ENCODE assay signal across 22 cellular contexts in the genomic region with DNA sequence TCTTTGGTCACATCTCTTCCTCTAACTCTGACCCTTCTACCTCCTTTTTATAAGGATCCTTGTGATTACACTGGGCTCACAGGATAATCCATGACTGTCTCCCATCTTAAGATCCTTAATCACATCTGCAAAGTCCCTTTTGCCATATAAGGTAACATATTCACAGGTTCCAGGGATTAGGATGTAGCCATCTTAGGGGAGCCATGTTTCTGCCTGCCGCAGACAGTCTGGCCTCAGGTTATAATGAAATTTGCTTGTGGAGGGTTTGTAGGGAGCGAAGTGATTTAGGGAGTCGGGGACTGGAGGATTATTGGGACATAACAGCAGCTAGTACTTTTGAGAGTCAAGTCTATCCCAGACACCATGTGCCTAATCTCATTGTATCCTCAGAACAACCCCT. TPM values are rescaled to one million over a fixed set of nuclear protein-coding genes. Genes with fewer than 3 reads are reported as not detected.
"Had no signal": no experiment of that assay in that cellular context is flagged by ENCODE, and none has a peak within 500 bp of the region (broad histone marks: within the 10 kb centered on the region; RNA-seq: fewer than 3 reads in every experiment).

No MANE protein-coding gene starts in this region.

- H3K27ac ChIP-seq: cardiac muscle cell, esophagus muscularis mucosa, hepatocyte, neutrophil, parathyroid adenoma had no signal

- H3K27ac Mint-ChIP-seq: activated B cell treated with CpG ODN at 0.5 μM for 24 hours; activated naive CD8-positive, alpha-beta T cell; activated T-cell treated with anti-CD3 and anti-CD28 coated beads, Interleukin-2, amount 50 U/mL, for 72 hours; dendritic cell treated with granulocyte-macrophage colony-stimulating factor and Interleukin-4, amounts not matched to agents 40 ng/mL and 50 ng/mL, for 4 days; natural killer cell; stimulated activated naive CD8-positive, alpha-beta T cell treated with anti-CD3 and anti-CD28 coated beads, Interleukin-15, Interleukin-2, amounts not matched to agents 100 ng/mL and 50 ng/mL, for 24 hours had no signal

- H3K36me3 ChIP-seq: cardiac muscle cell, neutrophil had no signal

- ATAC-seq: activated T-cell treated with anti-CD3 and anti-CD28 coated beads, Interleukin-2, amount 50 U/mL, for 72 hours; natural killer cell had no signal

- H3K4me3 Mint-ChIP-seq: activated B cell treated with CpG ODN at 0.5 μM for 24 hours; activated naive CD8-positive, alpha-beta T cell; activated T-cell treated with anti-CD3 and anti-CD28 coated beads, Interleukin-2, amount 50 U/mL, for 72 hours; dendritic cell treated with granulocyte-macrophage colony-stimulating factor and Interleukin-4, amounts not matched to agents 40 ng/mL and 50 ng/mL, for 4 days; natural killer cell; stimulated activated naive CD8-positive, alpha-beta T cell treated with anti-CD3 and anti-CD28 coated beads, Interleukin-15, Interleukin-2, amounts not matched to agents 100 ng/mL and 50 ng/mL, for 24 hours had no signal

- H3K27me3 Mint-ChIP-seq: activated B cell treated with CpG ODN at 0.5 μM for 24 hours; activated naive CD8-positive, alpha-beta T cell; dendritic cell treated with granulocyte-macrophage colony-stimulating factor and Interleukin-4, amounts not matched to agents 40 ng/mL and 50 ng/mL, for 4 days; stimulated activated naive CD8-positive, alpha-beta T cell treated with anti-CD3 and anti-CD28 coated beads, Interleukin-15, Interleukin-2, amounts not matched to agents 100 ng/mL and 50 ng/mL, for 24 hours had no signal

- H3K9me3 Mint-ChIP-seq: activated B cell treated with CpG ODN at 0.5 μM for 24 hours; activated T-cell treated with anti-CD3 and anti-CD28 coated beads, Interleukin-2, amount 50 U/mL, for 72 hours; dendritic cell treated with granulocyte-macrophage colony-stimulating factor and Interleukin-4, amounts not matched to agents 40 ng/mL and 50 ng/mL, for 4 days; natural killer cell; stimulated activated naive CD8-positive, alpha-beta T cell treated with anti-CD3 and anti-CD28 coated beads, Interleukin-15, Interleukin-2, amounts not matched to agents 100 ng/mL and 50 ng/mL, for 24 hours had no signal

- DNase-seq: activated B cell treated with CpG ODN at 0.5 μM for 24 hours; activated CD4-positive, alpha-beta T cell treated with anti-CD3 and anti-CD28 coated beads for 4 hours; activated gamma-delta T cell; activated T-cell treated with anti-CD3 and anti-CD28 coated beads, Interleukin-2, amount 50 U/mL, for 72 hours; amygdala; effector CD8-positive, alpha-beta T cell; mesenchymal stem cell; natural killer cell; retina; stimulated activated CD4-positive, alpha-beta T cell treated with anti-CD3 and anti-CD28 coated beads, Interleukin-2, amount 100 ng/mL, for 24 hours; trophoblast cell had no signal

- H3K9me3 ChIP-seq: esophagus muscularis mucosa, neutrophil had no signal

- H3K27me3 ChIP-seq: cardiac muscle cell, esophagus muscularis mucosa, hepatocyte, neutrophil had no signal

- H3K36me3 Mint-ChIP-seq: natural killer cell had no signal

- H3K4me1 ChIP-seq: parathyroid adenoma had no signal

- H3K4me3 ChIP-seq: cardiac muscle cell, esophagus muscularis mucosa, hepatocyte had no signal

RNA-seq across cellular contexts. Expression of a gene that starts 51.5 kb away (rescaled TPM):
- total RNA-seq: chondrocyte, esophagus muscularis mucosa, glomerular endothelial cell, hepatocyte, liver had no signal
- polyA plus RNA-seq: cardiac muscle cell, hepatocyte had no signal
